9 cellular contexts compared by ENCODE assay signal in genomic region chr14:67940476-67940875, GRCh38.
DNase-seq lines count a peak whose midpoint lies in the region; ATAC-seq, FAIRE-seq and TF ChIP-seq lines count a peak whose summit lies in the region.
"Had no signal": no experiment of that assay in that cellular context is flagged by ENCODE, and none has a peak within 500 bp of the region (broad histone marks: within the 10 kb centered on the region; RNA-seq: fewer than 3 reads in every experiment).

No MANE protein-coding gene starts in this region.

- intact Hi-C loops in lower lobe of right lung (cut with DNase I): loop anchor here (10.0 kb wide), 1 partner anchor 304 kb away; no protein-coding TSS in a partner anchor

- ATAC-seq in lower lobe of right lung: peak in 1 of 2 donors; percentile 47

- peak; percentile 88 for FAIRE-seq in HTR-8/SVneo (lab: Jason Lieb, UNC)

- peak overlapping the region; percentile 83 to 89 for H3K27ac ChIP-seq in coronary artery
- H3K27ac ChIP-seq in lower lobe of right lung: peak overlapping the region; percentile 59
- peak overlapping the region; percentile 76 for H3K27ac ChIP-seq in stomach smooth muscle (ENCODE audit: low read length)

- no peaks in the 10 kb centered on the region for H3K9me3 ChIP-seq in lower lobe of right lung
- no peaks in the 10 kb centered on the region for H3K9me3 ChIP-seq in stomach smooth muscle (ENCODE audit: control insufficient read depth in 2 of 2, low read length in 2 of 2)

- H3K27me3 ChIP-seq in lower lobe of right lung (ENCODE audit: low read depth) (no peaks in the 10 kb centered on the region), stomach smooth muscle (ENCODE audit: control insufficient read depth in 1 of 2, insufficient read depth in 2 of 2, low read length in 2 of 2) (no peaks in the 10 kb centered on the region)

- H3K36me3 ChIP-seq in lower lobe of right lung (no peaks in the 10 kb centered on the region), stomach smooth muscle (ENCODE audit: control insufficient read depth in 2 of 2, insufficient read depth in 2 of 2, low read length in 2 of 2) (no peaks in the 10 kb centered on the region)

- H3K4me1 ChIP-seq in lower lobe of right lung: peaks cover 44% of the 10 kb centered on the region
- H3K4me1 ChIP-seq in stomach smooth muscle (ENCODE audit: control insufficient read depth, insufficient read depth, low read length): peaks cover 23% of the 10 kb centered on the region

- DNase-seq in HTR-8/SVneo (ENCODE audit: insufficient read length, low spot score): no peak
- DNase-seq in coronary artery (ENCODE audit: low spot score): no peak
- DNase-seq in lower lobe of right lung: no peak
- no peak for DNase-seq in activated CD4-positive, CD25-positive, alpha-beta regulatory T cell (lab: John Stamatoyannopoulos, UW)
- DNase-seq in NCI-H146 treated with DMSO at 0.1 percent for 48 hours (lab: John Stamatoyannopoulos, UW; ENCODE audit: unreplicated experiment): no peak
- no peak for DNase-seq in mucosa of gallbladder (ENCODE audit: low spot score)
- no peak for DNase-seq in NCI-H2196 (lab: John Stamatoyannopoulos, UW; ENCODE audit: unreplicated experiment)
- DNase-seq: occipital lobe had no signal

- TF ChIP-seq CTCF in coronary artery (IDR thresholded peaks at IDR 0.05): no peak
- TF ChIP-seq CTCF in lower lobe of right lung (IDR thresholded peaks at IDR 0.05): no peak

- H3K4me3 ChIP-seq in coronary artery: peak overlapping the region; percentile 17
- no peak overlapping the region for H3K4me3 ChIP-seq in lower lobe of right lung
- no peak overlapping the region for H3K4me3 ChIP-seq in stomach smooth muscle (ENCODE audit: low read length in 2 of 2)

- H3K9ac ChIP-seq in stomach smooth muscle (ENCODE audit: low read length in 2 of 2): peak overlapping the region in 1 of 2 donors; percentile 52
